Comparison of ENCODE assay signal across 16 cellular contexts in the genomic region with DNA sequence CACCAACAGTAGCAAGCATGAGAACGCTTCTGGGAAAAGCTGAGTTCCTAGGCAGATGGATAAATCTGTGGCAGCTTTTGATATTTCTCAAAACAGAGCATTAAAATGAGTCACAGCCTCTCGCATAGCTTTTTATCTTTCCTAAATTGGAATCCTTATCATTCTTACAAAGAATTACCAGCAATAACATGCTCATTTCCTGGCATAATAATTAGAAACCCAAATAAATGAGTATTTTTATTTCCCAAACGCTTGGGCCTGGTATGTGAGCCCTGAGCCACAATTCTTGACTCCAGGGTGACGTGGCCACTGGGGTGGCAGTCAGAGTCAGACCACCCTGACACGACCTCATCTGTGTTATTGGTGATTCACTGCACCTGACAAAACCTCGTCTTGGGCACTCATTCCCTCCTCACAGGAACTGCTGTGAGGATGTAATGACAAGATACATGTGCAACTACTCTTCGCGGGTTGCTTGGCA.
DNase-seq lines count a peak whose midpoint lies in the region; ATAC-seq and TF ChIP-seq lines count a peak whose summit lies in the region.
"Had no signal": no experiment of that assay in that cellular context is flagged by ENCODE, and none has a peak within 500 bp of the region (broad histone marks: within the 10 kb centered on the region; RNA-seq: fewer than 3 reads in every experiment).

No MANE protein-coding gene starts in this region.

- no peaks in the 10 kb centered on the region for H3K27me3 Mint-ChIP-seq in natural killer cell treated with Interleukin-12 subunit alpha and Interleukin-12 subunit beta and Interleukin-15 and Interleukin-18, amount 100 ng/mL, for 72 hours
- peaks cover 9% of the 10 kb centered on the region for H3K27me3 Mint-ChIP-seq in H9 (ENCODE audit: low read depth)

- H4K5ac ChIP-seq in H9 (ENCODE audit: insufficient read length, low read depth, low read length): no peak overlapping the region

- H3K18ac ChIP-seq in H9 (ENCODE audit: insufficient read length, low read depth, low read length): no peak overlapping the region

- H3K27me3 ChIP-seq in SJSA1 (replicated peaks) (no peaks in the 10 kb centered on the region), H9 (ENCODE audit: insufficient read depth, low read length) (no peaks in the 10 kb centered on the region)
- H3K27me3 ChIP-seq: BLaER1 treated with 17β-estradiol and CSF1 and Interleukin-3, amounts not matched to agents 10 nM and 100 nM had no signal

- no peak overlapping the region for H3K9ac ChIP-seq in H9 (ENCODE audit: extremely low read depth, insufficient read length, low read length)
- H3K9ac ChIP-seq: BLaER1 treated with 17β-estradiol and CSF1 and Interleukin-3, amounts not matched to agents 10 nM and 100 nM had no signal

- no peak overlapping the region for H3T11ph ChIP-seq in H9 (ENCODE audit: low read length)

- no peak overlapping the region for H3K56ac ChIP-seq in H9 (ENCODE audit: insufficient read length, low read depth, low read length)

- no peaks in the 10 kb centered on the region for H3K79me2 ChIP-seq in H9 (ENCODE audit: insufficient read depth, low read length)

- no peak overlapping the region for H2BK15ac ChIP-seq in H9 (ENCODE audit: low read depth, low read length)

- H2AFZ ChIP-seq in H9 (ENCODE audit: low read length): no peak overlapping the region

- H3K27ac ChIP-seq in SJSA1 (peak overlapping the region; percentile 95), H9 (ENCODE audit: insufficient read length, low read depth, low read length) (no peak overlapping the region)
- H3K27ac ChIP-seq: BLaER1 treated with 17β-estradiol and CSF1 and Interleukin-3, amounts not matched to agents 10 nM and 100 nM had no signal

- H3K4me3 ChIP-seq in SJSA1: no peak overlapping the region
- H3K4me3 ChIP-seq: BLaER1 treated with 17β-estradiol and CSF1 and Interleukin-3, amounts not matched to agents 10 nM and 100 nM had no signal

- no peak overlapping the region for H2AK5ac ChIP-seq in H9 (ENCODE audit: insufficient read length, low read length)

- DNase-seq in EL (peak; percentile 46), SJSA1 (ENCODE audit: low read depth in 1 of 2, low spot score in 2 of 2) (peak; percentile 95 to 96), dermis blood vessel endothelial cell (peak; percentile 35), H9 (no peak), left ventricle myocardium superior (no peak)
- no peak for DNase-seq in natural killer cell treated with Interleukin-12 subunit alpha and Interleukin-12 subunit beta and Interleukin-15 and Interleukin-18, amount 100 ng/mL, for 72 hours (ENCODE audit: low spot score)
- DNase-seq: activated T-cell treated with anti-CD3 and anti-CD28 coated beads, Interleukin-2, amount 50 U/mL, for 1 hour; amygdala; cortex of kidney; erythroblast; hypothalamus; KG1; NCI-H345 had no signal

- no peak for TF ChIP-seq CTCF in H9 (conservative IDR thresholded peaks at IDR 0.05)

- H3K4me1 ChIP-seq in SJSA1 (replicated peaks) (peaks cover 60% of the 10 kb centered on the region), H9 (ENCODE audit: insufficient read depth, low read length) (no peaks in the 10 kb centered on the region)

- H2BK5ac ChIP-seq in H9 (ENCODE audit: insufficient read length, low read length): no peak overlapping the region

- intact Hi-C loops in left ventricle myocardium superior (cut with micrococcal nuclease): loop anchor here (5.0 kb wide), 1 partner anchor 216 kb away; no protein-coding TSS in a partner anchor

- H3K36me3 Mint-ChIP-seq in natural killer cell treated with Interleukin-12 subunit alpha and Interleukin-12 subunit beta and Interleukin-15 and Interleukin-18, amount 100 ng/mL, for 72 hours: peaks cover 14% of the 10 kb centered on the region
- no peaks in the 10 kb centered on the region for H3K36me3 Mint-ChIP-seq in H9 (ENCODE audit: insufficient read depth in 1 of 3, low read depth in 3 of 3)

- H3K23ac ChIP-seq in H9 (ENCODE audit: insufficient read length, low read depth, low read length): no peak overlapping the region

- no peak overlapping the region for H2BK20ac ChIP-seq in H9 (ENCODE audit: low read depth, low read length, poor library complexity, severe bottlenecking)

- peaks cover 58 to 62% of the 10 kb centered on the region in 2 donors for H3K4me1 Mint-ChIP-seq in natural killer cell treated with Interleukin-12 subunit alpha and Interleukin-12 subunit beta and Interleukin-15 and Interleukin-18, amount 100 ng/mL, for 72 hours (ENCODE audit: low read depth in 2 of 2)
- peaks cover 7 to 13% of the 10 kb centered on the region in 2 experiments for H3K4me1 Mint-ChIP-seq in H9

- no peaks in the 10 kb centered on the region for H3K23me2 ChIP-seq in H9 (ENCODE audit: insufficient read length, low read depth, low read length, poor library complexity, severe bottlenecking)

- H3K9me3 ChIP-seq in SJSA1 (replicated peaks) (no peaks in the 10 kb centered on the region), H9 (ENCODE audit: control insufficient read depth, low read depth, low read length) (no peaks in the 10 kb centered on the region)

- no CpG with 5 or more reads among the region's 8 CpGs for WGBS in H9 (ENCODE audit: extremely low coverage, insufficient read length, low lambda C conversion rate)

- peak in 1 of 2 donors; percentile 60 for ATAC-seq in natural killer cell treated with Interleukin-12 subunit alpha and Interleukin-12 subunit beta and Interleukin-15 and Interleukin-18, amount 100 ng/mL, for 72 hours
- ATAC-seq in HG03097 (IDR thresholded peaks at IDR 0.05; ENCODE audit: low FRiP score, unreplicated experiment): no peak
- ATAC-seq in left ventricle myocardium superior: no peak
- ATAC-seq: left lobe of liver had no signal

- no peak overlapping the region; the same call in 1 of the 2 replicates for H3K14ac ChIP-seq in H9 (ENCODE audit: insufficient read depth, low read length)

- peak overlapping the region; percentile 59 for H3K4me3 Mint-ChIP-seq in natural killer cell treated with Interleukin-12 subunit alpha and Interleukin-12 subunit beta and Interleukin-15 and Interleukin-18, amount 100 ng/mL, for 72 hours
- H3K4me3 Mint-ChIP-seq in H9: no peak overlapping the region

- peak overlapping the region; percentile 98 to 99 for H3K27ac Mint-ChIP-seq in natural killer cell treated with Interleukin-12 subunit alpha and Interleukin-12 subunit beta and Interleukin-15 and Interleukin-18, amount 100 ng/mL, for 72 hours
- no peak overlapping the region for H3K27ac Mint-ChIP-seq in H9

- no peak overlapping the region for H2BK120ac ChIP-seq in H9 (ENCODE audit: low read depth, low read length, poor library complexity, severe bottlenecking)

- no peaks in the 10 kb centered on the region for H3K36me3 ChIP-seq in SJSA1

- H3K9me3 Mint-ChIP-seq in natural killer cell treated with Interleukin-12 subunit alpha and Interleukin-12 subunit beta and Interleukin-15 and Interleukin-18, amount 100 ng/mL, for 72 hours: no peaks in the 10 kb centered on the region
- no peaks in the 10 kb centered on the region for H3K9me3 Mint-ChIP-seq in H9

- H4K20me1 ChIP-seq in H9 (ENCODE audit: control insufficient read depth, insufficient read depth, insufficient read length): no peaks in the 10 kb centered on the region
- H4K20me1 ChIP-seq: BLaER1 treated with 17β-estradiol and CSF1 and Interleukin-3, amounts not matched to agents 10 nM and 100 nM had no signal

- H3K79me1 ChIP-seq in H9 (ENCODE audit: insufficient read depth, low read depth, low read length, poor library complexity, severe bottlenecking): no peaks in the 10 kb centered on the region

- no peak overlapping the region for H4K91ac ChIP-seq in H9 (ENCODE audit: insufficient read length, low read depth, low read length)

- no peak overlapping the region for H4K8ac ChIP-seq in H9 (replicated peaks; ENCODE audit: insufficient read length, low read depth, low read length)

- no peak overlapping the region for H3K4ac ChIP-seq in H9 (ENCODE audit: low read depth, low read length)

- no peak overlapping the region for H2BK12ac ChIP-seq in H9 (ENCODE audit: insufficient read length, low read depth, low read length)

- no peak overlapping the region for H3K4me2 ChIP-seq in H9 (ENCODE audit: insufficient read depth, insufficient read length, low read length)

Comparison
In these comparisons a context has a peak if more than half of its experiments do, and no peak if none do; other contexts are left out.
1. DNase-seq: peak in EL (single experiment), SJSA1 (2 of 2) and dermis blood vessel endothelial cell (single experiment); none in natural killer cell treated with Interleukin-12 subunit alpha and Interleukin-12 subunit beta and Interleukin-15 and Interleukin-18, amount 100 ng/mL, for 72 hours (single experiment), H9 (single experiment) and left ventricle myocardium superior (single experiment).
2. H3K27ac Mint-ChIP-seq: peak in natural killer cell treated with Interleukin-12 subunit alpha and Interleukin-12 subunit beta and Interleukin-15 and Interleukin-18, amount 100 ng/mL, for 72 hours (2 of 2); none in H9 (0 of 3).